3 cellular contexts compared by ENCODE assay signal in the genomic region with DNA sequence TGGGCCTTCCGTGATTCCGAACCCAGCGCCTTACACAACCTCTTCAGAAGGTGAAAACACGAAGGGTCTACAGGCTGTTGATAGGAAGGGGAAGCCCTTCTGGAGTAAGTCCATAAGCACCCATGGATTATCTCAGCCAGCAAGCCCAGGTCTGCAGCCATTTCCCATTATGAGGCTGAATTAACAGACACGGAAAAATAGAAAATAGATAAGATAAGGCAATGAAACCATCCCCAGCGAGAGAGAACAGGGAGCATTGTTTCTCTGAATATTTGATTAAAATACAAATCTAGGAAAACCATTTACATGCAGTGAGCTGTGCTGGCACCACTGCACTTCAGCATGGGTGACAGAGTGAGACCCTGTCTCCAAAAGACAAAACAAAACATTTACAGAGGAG.
TF ChIP-seq lines count a peak whose summit lies in the region.

No MANE protein-coding gene starts in this region.

TF ChIP-seq in SK-N-SH, 30 proteins besides CTCF, POLR2A, EP300 and RAD21 (continued from another document):
- TF ChIP-seq, protein P1, sequence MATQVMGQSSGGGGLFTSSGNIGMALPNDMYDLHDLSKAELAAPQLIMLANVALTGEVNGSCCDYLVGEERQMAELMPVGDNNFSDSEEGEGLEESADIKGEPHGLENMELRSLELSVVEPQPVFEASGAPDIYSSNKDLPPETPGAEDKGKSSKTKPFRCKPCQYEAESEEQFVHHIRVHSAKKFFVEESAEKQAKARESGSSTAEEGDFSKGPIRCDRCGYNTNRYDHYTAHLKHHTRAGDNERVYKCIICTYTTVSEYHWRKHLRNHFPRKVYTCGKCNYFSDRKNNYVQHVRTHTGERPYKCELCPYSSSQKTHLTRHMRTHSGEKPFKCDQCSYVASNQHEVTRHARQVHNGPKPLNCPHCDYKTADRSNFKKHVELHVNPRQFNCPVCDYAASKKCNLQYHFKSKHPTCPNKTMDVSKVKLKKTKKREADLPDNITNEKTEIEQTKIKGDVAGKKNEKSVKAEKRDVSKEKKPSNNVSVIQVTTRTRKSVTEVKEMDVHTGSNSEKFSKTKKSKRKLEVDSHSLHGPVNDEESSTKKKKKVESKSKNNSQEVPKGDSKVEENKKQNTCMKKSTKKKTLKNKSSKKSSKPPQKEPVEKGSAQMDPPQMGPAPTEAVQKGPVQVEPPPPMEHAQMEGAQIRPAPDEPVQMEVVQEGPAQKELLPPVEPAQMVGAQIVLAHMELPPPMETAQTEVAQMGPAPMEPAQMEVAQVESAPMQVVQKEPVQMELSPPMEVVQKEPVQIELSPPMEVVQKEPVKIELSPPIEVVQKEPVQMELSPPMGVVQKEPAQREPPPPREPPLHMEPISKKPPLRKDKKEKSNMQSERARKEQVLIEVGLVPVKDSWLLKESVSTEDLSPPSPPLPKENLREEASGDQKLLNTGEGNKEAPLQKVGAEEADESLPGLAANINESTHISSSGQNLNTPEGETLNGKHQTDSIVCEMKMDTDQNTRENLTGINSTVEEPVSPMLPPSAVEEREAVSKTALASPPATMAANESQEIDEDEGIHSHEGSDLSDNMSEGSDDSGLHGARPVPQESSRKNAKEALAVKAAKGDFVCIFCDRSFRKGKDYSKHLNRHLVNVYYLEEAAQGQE (IDR thresholded peaks at IDR 0.05; ENCODE audit: low read depth, low read length) = no peak
- TF ChIP-seq MXI1 (IDR thresholded peaks at IDR 0.05; ENCODE audit: low read depth, low read length) (0 out of 2 replicates have a peak, but pooled peaks have one; percentile 18), RCOR1 (IDR thresholded peaks at IDR 0.05; ENCODE audit: low read length) (peak; percentile 71; the same call in 1 of the 2 replicates), POLR2AphosphoS5 (IDR thresholded peaks at IDR 0.05; ENCODE audit: low read depth, low read length) (no peak)

TF ChIP-seq in SK-N-SH treated with all-trans-retinoic acid at 6 μM for 48 hours, 23 proteins besides CTCF, POLR2A, EP300 and RAD21:
- TF ChIP-seq, protein P2, sequence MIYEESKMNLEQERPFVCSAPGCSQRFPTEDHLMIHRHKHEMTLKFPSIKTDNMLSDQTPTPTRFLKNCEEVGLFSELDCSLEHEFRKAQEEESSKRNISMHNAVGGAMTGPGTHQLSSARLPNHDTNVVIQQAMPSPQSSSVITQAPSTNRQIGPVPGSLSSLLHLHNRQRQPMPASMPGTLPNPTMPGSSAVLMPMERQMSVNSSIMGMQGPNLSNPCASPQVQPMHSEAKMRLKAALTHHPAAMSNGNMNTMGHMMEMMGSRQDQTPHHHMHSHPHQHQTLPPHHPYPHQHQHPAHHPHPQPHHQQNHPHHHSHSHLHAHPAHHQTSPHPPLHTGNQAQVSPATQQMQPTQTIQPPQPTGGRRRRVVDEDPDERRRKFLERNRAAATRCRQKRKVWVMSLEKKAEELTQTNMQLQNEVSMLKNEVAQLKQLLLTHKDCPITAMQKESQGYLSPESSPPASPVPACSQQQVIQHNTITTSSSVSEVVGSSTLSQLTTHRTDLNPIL (CRISPR knock-in tag; IDR thresholded peaks at IDR 0.05; ENCODE audit: low read depth) = no peak
- TF ChIP-seq ISL1 (CRISPR knock-in tag; IDR thresholded peaks at IDR 0.05) = no peak
- TF ChIP-seq ZFP30 (CRISPR knock-in tag; IDR thresholded peaks at IDR 0.05) = no peak
- TF ChIP-seq CSRNP3 (CRISPR knock-in tag; IDR thresholded peaks at IDR 0.05) = no peak
- TF ChIP-seq BACH2 (CRISPR knock-in tag; IDR thresholded peaks at IDR 0.05; ENCODE audit: borderline replicate concordance) = no peak
- no peak for TF ChIP-seq ZNF8 (CRISPR knock-in tag; IDR thresholded peaks at IDR 0.05)
- no peak for TF ChIP-seq ZNF565 (CRISPR knock-in tag; conservative IDR thresholded peaks at IDR 0.05; ENCODE audit: low read depth)
- TF ChIP-seq ZNF70 (CRISPR knock-in tag; IDR thresholded peaks at IDR 0.05) = no peak
- no peak for TF ChIP-seq ZFP3 (CRISPR knock-in tag; IDR thresholded peaks at IDR 0.05)
- no peak for TF ChIP-seq TCF4 (CRISPR knock-in tag; IDR thresholded peaks at IDR 0.05; ENCODE audit: borderline replicate concordance)
- TF ChIP-seq, protein P3, sequence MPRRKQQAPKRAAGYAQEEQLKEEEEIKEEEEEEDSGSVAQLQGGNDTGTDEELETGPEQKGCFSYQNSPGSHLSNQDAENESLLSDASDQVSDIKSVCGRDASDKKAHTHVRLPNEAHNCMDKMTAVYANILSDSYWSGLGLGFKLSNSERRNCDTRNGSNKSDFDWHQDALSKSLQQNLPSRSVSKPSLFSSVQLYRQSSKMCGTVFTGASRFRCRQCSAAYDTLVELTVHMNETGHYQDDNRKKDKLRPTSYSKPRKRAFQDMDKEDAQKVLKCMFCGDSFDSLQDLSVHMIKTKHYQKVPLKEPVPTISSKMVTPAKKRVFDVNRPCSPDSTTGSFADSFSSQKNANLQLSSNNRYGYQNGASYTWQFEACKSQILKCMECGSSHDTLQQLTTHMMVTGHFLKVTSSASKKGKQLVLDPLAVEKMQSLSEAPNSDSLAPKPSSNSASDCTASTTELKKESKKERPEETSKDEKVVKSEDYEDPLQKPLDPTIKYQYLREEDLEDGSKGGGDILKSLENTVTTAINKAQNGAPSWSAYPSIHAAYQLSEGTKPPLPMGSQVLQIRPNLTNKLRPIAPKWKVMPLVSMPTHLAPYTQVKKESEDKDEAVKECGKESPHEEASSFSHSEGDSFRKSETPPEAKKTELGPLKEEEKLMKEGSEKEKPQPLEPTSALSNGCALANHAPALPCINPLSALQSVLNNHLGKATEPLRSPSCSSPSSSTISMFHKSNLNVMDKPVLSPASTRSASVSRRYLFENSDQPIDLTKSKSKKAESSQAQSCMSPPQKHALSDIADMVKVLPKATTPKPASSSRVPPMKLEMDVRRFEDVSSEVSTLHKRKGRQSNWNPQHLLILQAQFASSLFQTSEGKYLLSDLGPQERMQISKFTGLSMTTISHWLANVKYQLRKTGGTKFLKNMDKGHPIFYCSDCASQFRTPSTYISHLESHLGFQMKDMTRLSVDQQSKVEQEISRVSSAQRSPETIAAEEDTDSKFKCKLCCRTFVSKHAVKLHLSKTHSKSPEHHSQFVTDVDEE (CRISPR knock-in tag; IDR thresholded peaks at IDR 0.05) = no peak
- TF ChIP-seq OSR1 (CRISPR knock-in tag; IDR thresholded peaks at IDR 0.05) = no peak
- TF ChIP-seq TOX (CRISPR knock-in tag; IDR thresholded peaks at IDR 0.05; ENCODE audit: borderline replicate concordance) = no peak
- TF ChIP-seq ARNTL (CRISPR knock-in tag; IDR thresholded peaks at IDR 0.05; ENCODE audit: borderline replicate concordance, low read depth) = no peak
- no peak for TF ChIP-seq CSDC2 (CRISPR knock-in tag; IDR thresholded peaks at IDR 0.05)
- TF ChIP-seq GLIS3 (CRISPR knock-in tag; IDR thresholded peaks at IDR 0.05) = no peak
TF ChIP-seq in SK-N-SH treated with all-trans-retinoic acid at 6 μM for 48 hours: peak in this region for 0.

TF ChIP-seq in GM23338, 12 proteins besides CTCF, POLR2A, EP300 and RAD21 (continued from another document):
- TF ChIP-seq, protein P1 (IDR thresholded peaks at IDR 0.05; ENCODE audit: unreplicated experiment) = no peak
- TF ChIP-seq CREB1 (CRISPR knock-in tag; IDR thresholded peaks at IDR 0.05; ENCODE audit: low read depth) (no peak), ZNF331 (CRISPR knock-in tag; IDR thresholded peaks at IDR 0.05; ENCODE audit: low read depth) (no peak), EZH2 (IDR thresholded peaks at IDR 0.05; ENCODE audit: low read depth, unreplicated experiment) (no peak), NANOG (IDR thresholded peaks at IDR 0.05; ENCODE audit: borderline replicate concordance) (no peak), EZH2phosphoT487 (IDR thresholded peaks at IDR 0.05; ENCODE audit: unreplicated experiment) (no peak)
- TF ChIP-seq, protein P4, sequence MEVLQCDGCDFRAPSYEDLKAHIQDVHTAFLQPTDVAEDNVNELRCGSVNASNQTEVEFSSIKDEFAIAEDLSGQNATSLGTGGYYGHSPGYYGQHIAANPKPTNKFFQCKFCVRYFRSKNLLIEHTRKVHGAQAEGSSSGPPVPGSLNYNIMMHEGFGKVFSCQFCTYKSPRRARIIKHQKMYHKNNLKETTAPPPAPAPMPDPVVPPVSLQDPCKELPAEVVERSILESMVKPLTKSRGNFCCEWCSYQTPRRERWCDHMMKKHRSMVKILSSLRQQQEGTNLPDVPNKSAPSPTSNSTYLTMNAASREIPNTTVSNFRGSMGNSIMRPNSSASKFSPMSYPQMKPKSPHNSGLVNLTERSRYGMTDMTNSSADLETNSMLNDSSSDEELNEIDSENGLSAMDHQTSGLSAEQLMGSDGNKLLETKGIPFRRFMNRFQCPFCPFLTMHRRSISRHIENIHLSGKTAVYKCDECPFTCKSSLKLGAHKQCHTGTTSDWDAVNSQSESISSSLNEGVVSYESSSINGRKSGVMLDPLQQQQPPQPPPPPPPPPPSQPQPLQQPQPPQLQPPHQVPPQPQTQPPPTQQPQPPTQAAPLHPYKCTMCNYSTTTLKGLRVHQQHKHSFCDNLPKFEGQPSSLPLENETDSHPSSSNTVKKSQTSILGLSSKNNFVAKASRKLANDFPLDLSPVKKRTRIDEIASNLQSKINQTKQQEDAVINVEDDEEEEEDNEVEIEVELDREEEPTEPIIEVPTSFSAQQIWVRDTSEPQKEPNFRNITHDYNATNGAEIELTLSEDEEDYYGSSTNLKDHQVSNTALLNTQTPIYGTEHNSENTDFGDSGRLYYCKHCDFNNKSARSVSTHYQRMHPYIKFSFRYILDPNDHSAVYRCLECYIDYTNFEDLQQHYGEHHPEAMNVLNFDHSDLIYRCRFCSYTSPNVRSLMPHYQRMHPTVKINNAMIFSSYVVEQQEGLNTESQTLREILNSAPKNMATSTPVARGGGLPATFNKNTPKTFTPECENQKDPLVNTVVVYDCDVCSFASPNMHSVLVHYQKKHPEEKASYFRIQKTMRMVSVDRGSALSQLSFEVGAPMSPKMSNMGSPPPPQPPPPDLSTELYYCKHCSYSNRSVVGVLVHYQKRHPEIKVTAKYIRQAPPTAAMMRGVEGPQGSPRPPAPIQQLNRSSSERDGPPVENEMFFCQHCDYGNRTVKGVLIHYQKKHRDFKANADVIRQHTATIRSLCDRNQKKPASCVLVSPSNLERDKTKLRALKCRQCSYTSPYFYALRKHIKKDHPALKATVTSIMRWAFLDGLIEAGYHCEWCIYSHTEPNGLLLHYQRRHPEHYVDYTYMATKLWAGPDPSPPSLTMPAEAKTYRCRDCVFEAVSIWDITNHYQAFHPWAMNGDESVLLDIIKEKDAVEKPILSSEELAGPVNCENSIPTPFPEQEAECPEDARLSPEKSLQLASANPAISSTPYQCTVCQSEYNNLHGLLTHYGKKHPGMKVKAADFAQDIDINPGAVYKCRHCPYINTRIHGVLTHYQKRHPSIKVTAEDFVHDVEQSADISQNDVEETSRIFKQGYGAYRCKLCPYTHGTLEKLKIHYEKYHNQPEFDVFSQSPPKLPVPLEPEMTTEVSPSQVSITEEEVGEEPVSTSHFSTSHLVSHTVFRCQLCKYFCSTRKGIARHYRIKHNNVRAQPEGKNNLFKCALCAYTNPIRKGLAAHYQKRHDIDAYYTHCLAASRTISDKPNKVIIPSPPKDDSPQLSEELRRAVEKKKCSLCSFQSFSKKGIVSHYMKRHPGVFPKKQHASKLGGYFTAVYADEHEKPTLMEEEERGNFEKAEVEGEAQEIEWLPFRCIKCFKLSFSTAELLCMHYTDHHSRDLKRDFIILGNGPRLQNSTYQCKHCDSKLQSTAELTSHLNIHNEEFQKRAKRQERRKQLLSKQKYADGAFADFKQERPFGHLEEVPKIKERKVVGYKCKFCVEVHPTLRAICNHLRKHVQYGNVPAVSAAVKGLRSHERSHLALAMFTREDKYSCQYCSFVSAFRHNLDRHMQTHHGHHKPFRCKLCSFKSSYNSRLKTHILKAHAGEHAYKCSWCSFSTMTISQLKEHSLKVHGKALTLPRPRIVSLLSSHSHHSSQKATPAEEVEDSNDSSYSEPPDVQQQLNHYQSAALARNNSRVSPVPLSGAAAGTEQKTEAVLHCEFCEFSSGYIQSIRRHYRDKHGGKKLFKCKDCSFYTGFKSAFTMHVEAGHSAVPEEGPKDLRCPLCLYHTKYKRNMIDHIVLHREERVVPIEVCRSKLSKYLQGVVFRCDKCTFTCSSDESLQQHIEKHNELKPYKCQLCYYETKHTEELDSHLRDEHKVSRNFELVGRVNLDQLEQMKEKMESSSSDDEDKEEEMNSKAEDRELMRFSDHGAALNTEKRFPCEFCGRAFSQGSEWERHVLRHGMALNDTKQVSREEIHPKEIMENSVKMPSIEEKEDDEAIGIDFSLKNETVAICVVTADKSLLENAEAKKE (CRISPR knock-in tag; IDR thresholded peaks at IDR 0.05) = no peak
- TF ChIP-seq, protein P5, sequence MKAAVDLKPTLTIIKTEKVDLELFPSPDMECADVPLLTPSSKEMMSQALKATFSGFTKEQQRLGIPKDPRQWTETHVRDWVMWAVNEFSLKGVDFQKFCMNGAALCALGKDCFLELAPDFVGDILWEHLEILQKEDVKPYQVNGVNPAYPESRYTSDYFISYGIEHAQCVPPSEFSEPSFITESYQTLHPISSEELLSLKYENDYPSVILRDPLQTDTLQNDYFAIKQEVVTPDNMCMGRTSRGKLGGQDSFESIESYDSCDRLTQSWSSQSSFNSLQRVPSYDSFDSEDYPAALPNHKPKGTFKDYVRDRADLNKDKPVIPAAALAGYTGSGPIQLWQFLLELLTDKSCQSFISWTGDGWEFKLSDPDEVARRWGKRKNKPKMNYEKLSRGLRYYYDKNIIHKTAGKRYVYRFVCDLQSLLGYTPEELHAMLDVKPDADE (IDR thresholded peaks at IDR 0.05) = no peak
TF ChIP-seq in GM23338: peak in this region for 0.
